Comparison of ENCODE assay signal across 29 cellular contexts in the genomic region with DNA sequence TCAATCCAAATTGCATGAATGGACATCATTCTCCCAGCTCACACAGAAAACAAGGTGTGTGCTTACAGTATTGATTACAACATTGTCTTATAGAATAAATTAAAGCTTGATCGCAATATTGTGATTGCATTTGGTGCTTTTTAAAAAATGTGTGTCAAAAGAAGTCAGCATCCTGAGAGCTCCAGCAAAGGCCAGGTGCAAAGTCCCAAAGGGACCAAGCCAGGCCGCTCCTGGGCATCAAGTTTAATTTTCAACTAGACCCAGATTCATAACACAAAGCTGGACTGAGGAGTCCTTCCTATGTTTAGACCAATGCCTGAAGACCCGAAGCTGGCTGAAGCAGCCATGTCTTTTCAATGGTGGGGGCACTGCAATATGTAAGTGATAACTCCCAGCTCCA.
DNase-seq lines count a peak whose midpoint lies in the region; ATAC-seq, FAIRE-seq and TF ChIP-seq lines count a peak whose summit lies in the region.
"Had no signal": no experiment of that assay in that cellular context is flagged by ENCODE, and none has a peak within 500 bp of the region (broad histone marks: within the 10 kb centered on the region; RNA-seq: fewer than 3 reads in every experiment).

No MANE protein-coding gene starts in this region.

- H3K9ac ChIP-seq in liver (ENCODE audit: low read depth in 1 of 2, low read length in 2 of 2): no peak overlapping the region
- no peak overlapping the region for H3K9ac ChIP-seq in HepG2 (ENCODE audit: insufficient read depth, low read depth, low read length)
- H3K9ac ChIP-seq: BLaER1; BLaER1 treated with 17β-estradiol and CSF1 and Interleukin-3, amounts not matched to agents 10 nM and 100 nM had no signal

- no peaks in the 10 kb centered on the region for H4K20me1 ChIP-seq in HepG2 (ENCODE audit: insufficient read depth, low read length)
- H4K20me1 ChIP-seq: BLaER1; BLaER1 treated with 17β-estradiol and CSF1 and Interleukin-3, amounts not matched to agents 10 nM and 100 nM had no signal

- TF ChIP-seq RAD21 in liver (IDR thresholded peaks at IDR 0.05) (no peak), HepG2 (CRISPR knock-in tag; IDR thresholded peaks at IDR 0.05) (no peak)

- H3K36me3 ChIP-seq in liver (ENCODE audit: control insufficient read depth in 4 of 4, insufficient read depth in 3 of 4, low read depth in 1 of 4, low read length in 3 of 4) (no peaks in the 10 kb centered on the region), HepG2 (replicated peaks in 1 of 2; ENCODE audit: control insufficient read depth in 1 of 2, insufficient read depth in 2 of 2, low read length in 2 of 2) (no peaks in the 10 kb centered on the region)
- H3K36me3 ChIP-seq: BE2C; BLaER1; BLaER1 treated with 17β-estradiol and CSF1 and Interleukin-3, amounts not matched to agents 10 nM and 100 nM had no signal

- TF ChIP-seq EP300 in HepG2 (IDR thresholded peaks at IDR 0.05; ENCODE audit: low read depth in 2 of 2, low read length in 2 of 2): no peak
- no peak for TF ChIP-seq EP300 in HepG2 (CRISPR knock-in tag; IDR thresholded peaks at IDR 0.05; ENCODE audit: borderline replicate concordance)

- in situ Hi-C loops in HepG2 (cut with HindIII; ENCODE audit: extremely low pct_ligation_motif_present, low pct_unique_long_range_greater_than_20kb): no loop called here

- H3K27ac ChIP-seq in liver (ENCODE audit: low read depth in 1 of 2, low read length in 2 of 2) (no peak overlapping the region), HepG2 (ENCODE audit: extremely low read length, insufficient read depth, low read length) (no peak overlapping the region)
- H3K27ac ChIP-seq: 22Rv1; A549; BLaER1; BLaER1 treated with 17β-estradiol and CSF1 and Interleukin-3, amounts not matched to agents 10 nM and 100 nM; C4-2B had no signal

- no peak for DNase-seq in HepG2 (ENCODE audit: low spot score)
- DNase-seq: 8988T; ACHN; AML-193; BE2C; C1 segment of cervical spinal cord; Caco-2; Calu3; CD4-positive, alpha-beta memory T cell; CD4-positive, alpha-beta T cell; CD4-positive, CD25-positive, alpha-beta regulatory T cell; CD8-positive, alpha-beta memory T cell; CD8-positive, alpha-beta T cell; COR-L47; DMS 273 treated with DMSO at 0.1 percent for 48 hours; DMS153; DMS53; DMS79; DMS79 treated with DMSO at 0.1 percent for 48 hours; DND-41; EL had no signal

- H3K4me1 ChIP-seq in liver (ENCODE audit: control insufficient read depth in 4 of 4, insufficient read depth in 4 of 4, low read length in 3 of 4) (no peaks in the 10 kb centered on the region), HepG2 (ENCODE audit: insufficient read depth, low read length) (no peaks in the 10 kb centered on the region)
- H3K4me1 ChIP-seq: A549, BE2C, Caco-2 had no signal

- no peak overlapping the region for H3K4me2 ChIP-seq in HepG2 (ENCODE audit: low read depth, low read length)
- H3K4me2 ChIP-seq: A549, BLaER1 had no signal

- BruUV-seq in HepG2 (replicated peaks; lab: Mats Ljungman, UMichigan): no TSS peak

- TF ChIP-seq CTCF in liver (IDR thresholded peaks at IDR 0.05; ENCODE audit: low read depth, low read length, missing input control): no peak
- TF ChIP-seq CTCF in HepG2 (CRISPR knock-in tag; IDR thresholded peaks at IDR 0.05): no peak

- H2AFZ ChIP-seq in HepG2 (ENCODE audit: low read length): no peak overlapping the region

- peaks cover 0 to 3% (median 0%) of the 10 kb centered on the region in 4 donors for H3K27me3 ChIP-seq in liver (ENCODE audit: control insufficient read depth in 4 of 4, insufficient read depth in 4 of 4, low read length in 3 of 4)
- H3K27me3 ChIP-seq in HepG2 (ENCODE audit: control insufficient read depth in 1 of 2, insufficient read depth in 2 of 2, low read length in 2 of 2): 0 out of 5 replicates have a peak, but pooled peaks cover 0 to 7% of the 10 kb centered on the region in 2 experiments
- H3K27me3 ChIP-seq: BE2C; BLaER1; BLaER1 treated with 17β-estradiol and CSF1 and Interleukin-3, amounts not matched to agents 10 nM and 100 nM had no signal

- ATAC-seq in HepG2: no peak; the same call in 2 of the 3 replicates
- ATAC-seq: A549; CD8-positive, alpha-beta T cell had no signal

- intact Hi-C loops in HepG2 (cut with micrococcal nuclease; ENCODE audit: unreplicated experiment): no loop called here

- POLR2A ChIA-PET in HepG2 (lab: Yijun Ruan, JAX): no interaction called here

- H3K4me3 ChIP-seq in liver (ENCODE audit: low read depth in 1 of 3, low read length in 3 of 3) (no peak overlapping the region), HepG2 (replicated peaks in 1 of 3; ENCODE audit: insufficient read depth in 1 of 3, low read depth in 2 of 3, low read length in 3 of 3) (no peak overlapping the region)
- H3K4me3 ChIP-seq: A549; BLaER1; BLaER1 treated with 17β-estradiol and CSF1 and Interleukin-3, amounts not matched to agents 10 nM and 100 nM had no signal

- WGBS in liver: 46% methylated on average over 3 of the region's 3 CpGs
- 17% methylated on average over 3 of the region's 3 CpGs for WGBS in HepG2 (ENCODE audit: low lambda C conversion rate)

- no peak for FAIRE-seq in HepG2 (lab: Jason Lieb, UNC)
- FAIRE-seq: A204.1, A549, D721Med had no signal

- no peaks in the 10 kb centered on the region for H3K79me2 ChIP-seq in HepG2 (ENCODE audit: insufficient read depth, low read length)

- CTCF ChIA-PET in HepG2 (lab: Yijun Ruan, JAX; ENCODE audit: low intra/inter-chr PET ratio, low total read pairs): no interaction called here

- TF ChIP-seq POLR2A in HepG2 (IDR thresholded peaks at IDR 0.05; ENCODE audit: insufficient read depth in 1 of 2, low read depth in 2 of 2, low read length in 2 of 2): no peak

- no peaks in the 10 kb centered on the region for H3K9me3 ChIP-seq in liver (ENCODE audit: control insufficient read depth in 4 of 4, low read length in 3 of 4)
- H3K9me3 ChIP-seq in HepG2 (ENCODE audit: low read length): no peaks in the 10 kb centered on the region
- H3K9me3 ChIP-seq: A549; BE2C; BLaER1; BLaER1 treated with 17β-estradiol and CSF1 and Interleukin-3, amounts not matched to agents 10 nM and 100 nM; Caco-2 had no signal

TF ChIP-seq in liver, 16 proteins besides CTCF, POLR2A, EP300 and RAD21 (continues in another document):
- TF ChIP-seq, protein P1, sequence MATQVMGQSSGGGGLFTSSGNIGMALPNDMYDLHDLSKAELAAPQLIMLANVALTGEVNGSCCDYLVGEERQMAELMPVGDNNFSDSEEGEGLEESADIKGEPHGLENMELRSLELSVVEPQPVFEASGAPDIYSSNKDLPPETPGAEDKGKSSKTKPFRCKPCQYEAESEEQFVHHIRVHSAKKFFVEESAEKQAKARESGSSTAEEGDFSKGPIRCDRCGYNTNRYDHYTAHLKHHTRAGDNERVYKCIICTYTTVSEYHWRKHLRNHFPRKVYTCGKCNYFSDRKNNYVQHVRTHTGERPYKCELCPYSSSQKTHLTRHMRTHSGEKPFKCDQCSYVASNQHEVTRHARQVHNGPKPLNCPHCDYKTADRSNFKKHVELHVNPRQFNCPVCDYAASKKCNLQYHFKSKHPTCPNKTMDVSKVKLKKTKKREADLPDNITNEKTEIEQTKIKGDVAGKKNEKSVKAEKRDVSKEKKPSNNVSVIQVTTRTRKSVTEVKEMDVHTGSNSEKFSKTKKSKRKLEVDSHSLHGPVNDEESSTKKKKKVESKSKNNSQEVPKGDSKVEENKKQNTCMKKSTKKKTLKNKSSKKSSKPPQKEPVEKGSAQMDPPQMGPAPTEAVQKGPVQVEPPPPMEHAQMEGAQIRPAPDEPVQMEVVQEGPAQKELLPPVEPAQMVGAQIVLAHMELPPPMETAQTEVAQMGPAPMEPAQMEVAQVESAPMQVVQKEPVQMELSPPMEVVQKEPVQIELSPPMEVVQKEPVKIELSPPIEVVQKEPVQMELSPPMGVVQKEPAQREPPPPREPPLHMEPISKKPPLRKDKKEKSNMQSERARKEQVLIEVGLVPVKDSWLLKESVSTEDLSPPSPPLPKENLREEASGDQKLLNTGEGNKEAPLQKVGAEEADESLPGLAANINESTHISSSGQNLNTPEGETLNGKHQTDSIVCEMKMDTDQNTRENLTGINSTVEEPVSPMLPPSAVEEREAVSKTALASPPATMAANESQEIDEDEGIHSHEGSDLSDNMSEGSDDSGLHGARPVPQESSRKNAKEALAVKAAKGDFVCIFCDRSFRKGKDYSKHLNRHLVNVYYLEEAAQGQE (IDR thresholded peaks at IDR 0.05): no peak

TF ChIP-seq in HepG2, 621 proteins besides CTCF, POLR2A, EP300 and RAD21:
- TF ChIP-seq ZNF260 (CRISPR knock-in tag; IDR thresholded peaks at IDR 0.05; ENCODE audit: borderline replicate concordance, low read depth) (no peak), SIN3B (IDR thresholded peaks at IDR 0.05; ENCODE audit: low read length) (no peak), ZNF367 (CRISPR knock-in tag; IDR thresholded peaks at IDR 0.05; ENCODE audit: borderline replicate concordance) (no peak), SMYD3 (CRISPR knock-in tag; IDR thresholded peaks at IDR 0.05) (no peak), RARG (CRISPR knock-in tag; IDR thresholded peaks at IDR 0.05; ENCODE audit: low read depth) (no peak)
